Comparison of ENCODE assay signal across 1 cellular context in genomic region chr2:240136013-240136670, GRCh38.
A peak's percentile ranks its signal among the peaks of the same experiment; 100 is the strongest.
TF ChIP-seq lines count a peak whose summit lies in the region.

COPS9 (minus strand) TSS chr2:240136305; CDS start chr2:240136284, 21 bp downstream.

TF ChIP-seq in K562, 482 proteins besides CTCF, POLR2A, EP300 and RAD21 (continued from another document and continues in another):
- TF ChIP-seq, protein P1, sequence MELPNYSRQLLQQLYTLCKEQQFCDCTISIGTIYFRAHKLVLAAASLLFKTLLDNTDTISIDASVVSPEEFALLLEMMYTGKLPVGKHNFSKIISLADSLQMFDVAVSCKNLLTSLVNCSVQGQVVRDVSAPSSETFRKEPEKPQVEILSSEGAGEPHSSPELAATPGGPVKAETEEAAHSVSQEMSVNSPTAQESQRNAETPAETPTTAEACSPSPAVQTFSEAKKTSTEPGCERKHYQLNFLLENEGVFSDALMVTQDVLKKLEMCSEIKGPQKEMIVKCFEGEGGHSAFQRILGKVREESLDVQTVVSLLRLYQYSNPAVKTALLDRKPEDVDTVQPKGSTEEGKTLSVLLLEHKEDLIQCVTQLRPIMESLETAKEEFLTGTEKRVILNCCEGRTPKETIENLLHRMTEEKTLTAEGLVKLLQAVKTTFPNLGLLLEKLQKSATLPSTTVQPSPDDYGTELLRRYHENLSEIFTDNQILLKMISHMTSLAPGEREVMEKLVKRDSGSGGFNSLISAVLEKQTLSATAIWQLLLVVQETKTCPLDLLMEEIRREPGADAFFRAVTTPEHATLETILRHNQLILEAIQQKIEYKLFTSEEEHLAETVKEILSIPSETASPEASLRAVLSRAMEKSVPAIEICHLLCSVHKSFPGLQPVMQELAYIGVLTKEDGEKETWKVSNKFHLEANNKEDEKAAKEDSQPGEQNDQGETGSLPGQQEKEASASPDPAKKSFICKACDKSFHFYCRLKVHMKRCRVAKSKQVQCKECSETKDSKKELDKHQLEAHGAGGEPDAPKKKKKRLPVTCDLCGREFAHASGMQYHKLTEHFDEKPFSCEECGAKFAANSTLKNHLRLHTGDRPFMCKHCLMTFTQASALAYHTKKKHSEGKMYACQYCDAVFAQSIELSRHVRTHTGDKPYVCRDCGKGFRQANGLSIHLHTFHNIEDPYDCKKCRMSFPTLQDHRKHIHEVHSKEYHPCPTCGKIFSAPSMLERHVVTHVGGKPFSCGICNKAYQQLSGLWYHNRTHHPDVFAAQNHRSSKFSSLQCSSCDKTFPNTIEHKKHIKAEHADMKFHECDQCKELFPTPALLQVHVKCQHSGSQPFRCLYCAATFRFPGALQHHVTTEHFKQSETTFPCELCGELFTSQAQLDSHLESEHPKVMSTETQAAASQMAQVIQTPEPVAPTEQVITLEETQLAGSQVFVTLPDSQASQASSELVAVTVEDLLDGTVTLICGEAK (IDR thresholded peaks at IDR 0.05): peak; percentile 95
- TF ChIP-seq, protein P1 (CRISPR knock-in tag; IDR thresholded peaks at IDR 0.05): no peak
- TF ChIP-seq SIN3A (IDR thresholded peaks at IDR 0.05; ENCODE audit: borderline replicate concordance in 2 of 2, control insufficient read depth in 1 of 2, low read depth in 2 of 2, low read length in 2 of 2): peak in 1 of 2 experiments; percentile 40; a peak in 1 of 4 replicates
- no peak for TF ChIP-seq PTTG1 (tag; IDR thresholded peaks at IDR 0.05; ENCODE audit: low read depth)
- peak; percentile 77; the same call in 1 of the 2 replicates for TF ChIP-seq ZNF263 (CRISPR knock-in tag; IDR thresholded peaks at IDR 0.05; ENCODE audit: borderline replicate concordance)
- peak; percentile 78; the same call in 1 of the 2 replicates for TF ChIP-seq CREB3L1 (IDR thresholded peaks at IDR 0.05; ENCODE audit: borderline replicate concordance, low read depth)
- TF ChIP-seq ATF6 (CRISPR knock-in tag; IDR thresholded peaks at IDR 0.05): 0 out of 2 replicates have a peak, but pooled peaks have one; percentile 65
- TF ChIP-seq L3MBTL2 (IDR thresholded peaks at IDR 0.05): peak; percentile 72
- TF ChIP-seq ZNF561 (CRISPR knock-in tag; conservative IDR thresholded peaks at IDR 0.05): no peak
- 0 out of 4 replicates have a peak, but pooled peaks of 1 of the 2 experiments have one; percentile 29 for TF ChIP-seq NONO (IDR thresholded peaks at IDR 0.05; ENCODE audit: low read depth in 2 of 2, low read length in 1 of 2)
- no peak for TF ChIP-seq ZNF668 (CRISPR knock-in tag; IDR thresholded peaks at IDR 0.05)
- TF ChIP-seq ZNF551 (CRISPR knock-in tag; IDR thresholded peaks at IDR 0.05): no peak
- peak; percentile 84 for TF ChIP-seq RBFOX2 (IDR thresholded peaks at IDR 0.05; ENCODE audit: low read depth, low read length)
- TF ChIP-seq FOXA1 (IDR thresholded peaks at IDR 0.05; ENCODE audit: borderline replicate concordance): no peak
- TF ChIP-seq KLF16 (IDR thresholded peaks at IDR 0.05): no peak
- TF ChIP-seq SP1 (CRISPR knock-in tag; IDR thresholded peaks at IDR 0.05): no peak
- peak; percentile 91 for TF ChIP-seq PHF20 (IDR thresholded peaks at IDR 0.05; ENCODE audit: partially characterized antibody)
- TF ChIP-seq MYC (IDR thresholded peaks at IDR 0.05; ENCODE audit: low read depth, low read length): peak; percentile 63; the same call in 1 of the 2 replicates
- TF ChIP-seq MYC (CRISPR knock-in tag; IDR thresholded peaks at IDR 0.05; ENCODE audit: borderline replicate concordance, low read depth): no peak
- 0 out of 2 replicates have a peak, but pooled peaks have one; percentile 50 for TF ChIP-seq KLF1 (tag; IDR thresholded peaks at IDR 0.05)
- TF ChIP-seq CBX3 (IDR thresholded peaks at IDR 0.05; ENCODE audit: borderline replicate concordance in 1 of 2, low read length in 2 of 2): 0 out of 3 replicates have a peak, but pooled peaks of 1 of the 2 experiments have one; percentile 18
- no peak for TF ChIP-seq FOXK2 (conservative IDR thresholded peaks at IDR 0.05 in 1 of 2, IDR thresholded peaks at IDR 0.05 in 1 of 2; ENCODE audit: low read depth in 2 of 2)
- TF ChIP-seq FOS (IDR thresholded peaks at IDR 0.05; ENCODE audit: extremely low read depth, insufficient read length): no peak
- 0 out of 4 replicates have a peak, but pooled peaks of 1 of the 2 experiments have one; percentile 29 for TF ChIP-seq ZNF639 (CRISPR knock-in tag; conservative IDR thresholded peaks at IDR 0.05 in 1 of 2, IDR thresholded peaks at IDR 0.05 in 1 of 2)
- TF ChIP-seq CREM (IDR thresholded peaks at IDR 0.05; ENCODE audit: low read depth): peak; percentile 35; the same call in 1 of the 2 replicates
- peak; percentile 66; the same call in 1 of the 2 replicates for TF ChIP-seq PHF8 (IDR thresholded peaks at IDR 0.05; ENCODE audit: borderline replicate concordance, low read length)
- peak; percentile 61 for TF ChIP-seq POLR2B (IDR thresholded peaks at IDR 0.05; ENCODE audit: low read depth, partially characterized antibody)
- TF ChIP-seq ELF1 (tag; IDR thresholded peaks at IDR 0.05): peak; percentile 83
- peak; percentile 72 for TF ChIP-seq RBBP5 (IDR thresholded peaks at IDR 0.05; ENCODE audit: borderline replicate concordance, insufficient read depth, low read length, poor library complexity, severe bottlenecking)
- TF ChIP-seq NFRKB (IDR thresholded peaks at IDR 0.05; ENCODE audit: low read depth): no peak
- peak in 1 of 2 experiments; percentile 51; a peak in 2 of 4 replicates for TF ChIP-seq MAZ (CRISPR knock-in tag; conservative IDR thresholded peaks at IDR 0.05 in 1 of 2, IDR thresholded peaks at IDR 0.05 in 1 of 2)
- peak; percentile 55 for TF ChIP-seq TBP (optimal IDR thresholded peaks at IDR 0.05; ENCODE audit: low read depth, low read length)
- TF ChIP-seq HCFC1 (IDR thresholded peaks at IDR 0.05; ENCODE audit: low read depth, low read length): peak; percentile 78
- TF ChIP-seq HBP1 (CRISPR knock-in tag; IDR thresholded peaks at IDR 0.05): no peak
- TF ChIP-seq, protein P2, sequence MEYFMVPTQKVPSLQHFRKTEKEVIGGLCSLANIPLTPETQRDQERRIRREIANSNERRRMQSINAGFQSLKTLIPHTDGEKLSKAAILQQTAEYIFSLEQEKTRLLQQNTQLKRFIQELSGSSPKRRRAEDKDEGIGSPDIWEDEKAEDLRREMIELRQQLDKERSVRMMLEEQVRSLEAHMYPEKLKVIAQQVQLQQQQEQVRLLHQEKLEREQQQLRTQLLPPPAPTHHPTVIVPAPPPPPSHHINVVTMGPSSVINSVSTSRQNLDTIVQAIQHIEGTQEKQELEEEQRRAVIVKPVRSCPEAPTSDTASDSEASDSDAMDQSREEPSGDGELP (CRISPR knock-in tag; IDR thresholded peaks at IDR 0.05; ENCODE audit: borderline replicate concordance): peak; percentile 66; the same call in 1 of the 2 replicates
- TF ChIP-seq JUND (IDR thresholded peaks at IDR 0.05; ENCODE audit: borderline replicate concordance, low read depth, low read length): peak; percentile 20; the same call in 1 of the 2 replicates
- no peak for TF ChIP-seq JUND (tag; IDR thresholded peaks at IDR 0.05; ENCODE audit: borderline replicate concordance, low read depth, low read length)
- TF ChIP-seq MAX (CRISPR knock-in tag; IDR thresholded peaks at IDR 0.05): peak; percentile 83
- peak; percentile 56; the same call in 1 of the 2 replicates for TF ChIP-seq POLR2AphosphoS5 (IDR thresholded peaks at IDR 0.05; ENCODE audit: control insufficient read depth, insufficient read depth, low read depth, low read length)
- no peak for TF ChIP-seq ZNF740 (CRISPR knock-in tag; IDR thresholded peaks at IDR 0.05)
- TF ChIP-seq ZNF740 (tag; IDR thresholded peaks at IDR 0.05): no peak
- TF ChIP-seq TAF1 (IDR thresholded peaks at IDR 0.05; ENCODE audit: control insufficient read depth, extremely low read depth, insufficient read depth, low read length, severe bottlenecking): peak; percentile 63
- TF ChIP-seq, protein P3, sequence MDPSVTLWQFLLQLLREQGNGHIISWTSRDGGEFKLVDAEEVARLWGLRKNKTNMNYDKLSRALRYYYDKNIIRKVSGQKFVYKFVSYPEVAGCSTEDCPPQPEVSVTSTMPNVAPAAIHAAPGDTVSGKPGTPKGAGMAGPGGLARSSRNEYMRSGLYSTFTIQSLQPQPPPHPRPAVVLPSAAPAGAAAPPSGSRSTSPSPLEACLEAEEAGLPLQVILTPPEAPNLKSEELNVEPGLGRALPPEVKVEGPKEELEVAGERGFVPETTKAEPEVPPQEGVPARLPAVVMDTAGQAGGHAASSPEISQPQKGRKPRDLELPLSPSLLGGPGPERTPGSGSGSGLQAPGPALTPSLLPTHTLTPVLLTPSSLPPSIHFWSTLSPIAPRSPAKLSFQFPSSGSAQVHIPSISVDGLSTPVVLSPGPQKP (CRISPR knock-in tag; IDR thresholded peaks at IDR 0.05): no peak
- peak; percentile 67 for TF ChIP-seq SUPT5H (IDR thresholded peaks at IDR 0.05)
- peak; percentile 95 for TF ChIP-seq GABPB1 (CRISPR knock-in tag; IDR thresholded peaks at IDR 0.05)
